Comparison of ENCODE assay signal across 12 cellular contexts in genomic region chr2:237222178-237222577, GRCh38.
DNase-seq lines count a peak whose midpoint lies in the region; ATAC-seq, FAIRE-seq and TF ChIP-seq lines count a peak whose summit lies in the region.
"Had no signal": no experiment of that assay in that cellular context is flagged by ENCODE, and none has a peak within 500 bp of the region (broad histone marks: within the 10 kb centered on the region; RNA-seq: fewer than 3 reads in every experiment).

No MANE protein-coding gene starts in this region.

- 42 to 65% methylated on average over 9 of the region's 9 CpGs for WGBS in heart right ventricle, 2 donors
- WGBS in transverse colon (ENCODE audit: low coverage in 1 of 2), 2 donors: 63 to 64% methylated on average over 7 to 9 of the region's 9 CpGs

- no peaks in the 10 kb centered on the region for H3K79me2 ChIP-seq in GM23338 (replicated peaks; ENCODE audit: insufficient read depth)
- no peaks in the 10 kb centered on the region for H3K79me2 ChIP-seq in astrocyte (ENCODE audit: insufficient read depth, low read length)

- H3F3A ChIP-seq in GM23338 (replicated peaks; ENCODE audit: low read depth): no peaks in the 10 kb centered on the region

- H3K4me3 ChIP-seq in GM23338: no peak overlapping the region
- H3K4me3 ChIP-seq in astrocyte (ENCODE audit: insufficient read depth, low read depth, low read length): peak overlapping the region; percentile 1
- H3K4me3 ChIP-seq in heart right ventricle: no peak overlapping the region
- no peak overlapping the region for H3K4me3 ChIP-seq in transverse colon

- H3K27me3 ChIP-seq in GM23338 (ENCODE audit: insufficient read depth) (no peaks in the 10 kb centered on the region), astrocyte (ENCODE audit: insufficient read depth, low read length) (no peaks in the 10 kb centered on the region), heart right ventricle (peaks cover 0 to 3% (median 0%) of the 10 kb centered on the region in 7 donors), transverse colon (no peaks in the 10 kb centered on the region)

- intact Hi-C loops in heart right ventricle (cut with DNase I) (no loop called here), transverse colon (cut with DNase I; ENCODE audit: low total_unique reads) (no loop called here)

- peaks cover 8% of the 10 kb centered on the region; the same call in 1 of the 2 replicates for H3K9me2 ChIP-seq in GM23338 (ENCODE audit: insufficient read depth)

- H3K27ac Mint-ChIP-seq in GM23338: no peak overlapping the region
- no peak overlapping the region for H3K27ac Mint-ChIP-seq in astrocyte (ENCODE audit: unreplicated experiment)
- H3K27ac Mint-ChIP-seq in activated naive CD8-positive, alpha-beta T cell treated with anti-CD3 and anti-CD28 coated beads, Interleukin-2, amount 50 U/mL, for 24 hours: no peak overlapping the region
- H3K27ac Mint-ChIP-seq: activated naive CD4-positive, alpha-beta T cell treated with anti-CD3 and anti-CD28 coated beads, Interleukin-2, amount 50 U/mL, for 72 hours; T-helper 2 cell treated with Interferon-gamma antibody and Interleukin-4, amounts not matched to agents 5 μg/mL and 100 μg/mL, for 36 hours had no signal

- H3K9me3 Mint-ChIP-seq in GM23338 (no peaks in the 10 kb centered on the region), astrocyte (ENCODE audit: unreplicated experiment) (no peaks in the 10 kb centered on the region)
- no peaks in the 10 kb centered on the region for H3K9me3 Mint-ChIP-seq in activated naive CD8-positive, alpha-beta T cell treated with anti-CD3 and anti-CD28 coated beads, Interleukin-2, amount 50 U/mL, for 24 hours
- H3K9me3 Mint-ChIP-seq: activated naive CD4-positive, alpha-beta T cell treated with anti-CD3 and anti-CD28 coated beads, Interleukin-2, amount 50 U/mL, for 72 hours; T-helper 2 cell treated with Interferon-gamma antibody and Interleukin-4, amounts not matched to agents 5 μg/mL and 100 μg/mL, for 36 hours had no signal

- H3K4me3 Mint-ChIP-seq in GM23338 (no peak overlapping the region), astrocyte (ENCODE audit: unreplicated experiment) (no peak overlapping the region)
- H3K4me3 Mint-ChIP-seq in activated naive CD8-positive, alpha-beta T cell treated with anti-CD3 and anti-CD28 coated beads, Interleukin-2, amount 50 U/mL, for 24 hours: no peak overlapping the region
- H3K4me3 Mint-ChIP-seq: T-helper 2 cell treated with Interferon-gamma antibody and Interleukin-4, amounts not matched to agents 5 μg/mL and 100 μg/mL, for 36 hours had no signal

- peak overlapping the region; percentile 74; the same call in 1 of the 2 replicates for H2AFZ ChIP-seq in GM23338
- H2AFZ ChIP-seq in astrocyte (ENCODE audit: low read depth, low read length): no peak overlapping the region

- TF ChIP-seq POLR2A in transverse colon (IDR thresholded peaks at IDR 0.05): no peak

- no peaks in the 10 kb centered on the region for H3K36me3 ChIP-seq in GM23338 (ENCODE audit: insufficient read depth)
- H3K36me3 ChIP-seq in astrocyte (ENCODE audit: insufficient read depth, low read length): no peaks in the 10 kb centered on the region
- H3K36me3 ChIP-seq in heart right ventricle: no peaks in the 10 kb centered on the region
- no peaks in the 10 kb centered on the region for H3K36me3 ChIP-seq in transverse colon

- TF ChIP-seq CTCF in GM23338 (conservative IDR thresholded peaks at IDR 0.05; ENCODE audit: low read depth in 2 of 2): no peak
- TF ChIP-seq CTCF in astrocyte (IDR thresholded peaks at IDR 0.05; ENCODE audit: insufficient read depth, low read depth, low read length): no peak
- no peak for TF ChIP-seq CTCF in heart right ventricle (IDR thresholded peaks at IDR 0.05)
- no peak for TF ChIP-seq CTCF in transverse colon (IDR thresholded peaks at IDR 0.05)

- ATAC-seq in GM23338 (no peak), heart right ventricle (peak in 7 of 8 donors; percentile 10 to 65 (median 43)), GM21619 (IDR thresholded peaks at IDR 0.05; ENCODE audit: unreplicated experiment) (no peak)
- ATAC-seq in activated naive CD8-positive, alpha-beta T cell treated with anti-CD3 and anti-CD28 coated beads, Interleukin-2, amount 50 U/mL, for 24 hours: no peak
- ATAC-seq: activated naive CD4-positive, alpha-beta T cell treated with anti-CD3 and anti-CD28 coated beads, Interleukin-2, amount 50 U/mL, for 72 hours had no signal

- H3K4me2 ChIP-seq in GM23338 (no peak overlapping the region), astrocyte (ENCODE audit: low read length) (peak overlapping the region; percentile 68)

- H3K36me3 Mint-ChIP-seq in GM23338 (ENCODE audit: low read depth) (no peaks in the 10 kb centered on the region), astrocyte (ENCODE audit: low read depth, unreplicated experiment) (no peaks in the 10 kb centered on the region)
- no peaks in the 10 kb centered on the region for H3K36me3 Mint-ChIP-seq in activated naive CD8-positive, alpha-beta T cell treated with anti-CD3 and anti-CD28 coated beads, Interleukin-2, amount 50 U/mL, for 24 hours (ENCODE audit: low read depth)
- H3K36me3 Mint-ChIP-seq: activated naive CD4-positive, alpha-beta T cell treated with anti-CD3 and anti-CD28 coated beads, Interleukin-2, amount 50 U/mL, for 72 hours had no signal

- peak overlapping the region; percentile 75 for H3K9ac ChIP-seq in astrocyte (ENCODE audit: low read length)

- in situ Hi-C loops in transverse colon (cut with MboI; ENCODE audit: low pct_ligation_motif_present in 1 of 4, low pct_unique_long_range_greater_than_20kb in 1 of 4, low sequenced_read_pairs in 3 of 4): no loop called here

- H3K4me1 Mint-ChIP-seq in GM23338 (peaks cover 32% of the 10 kb centered on the region), astrocyte (ENCODE audit: low read depth, unreplicated experiment) (peaks cover 48% of the 10 kb centered on the region)
- peaks cover 3% of the 10 kb centered on the region for H3K4me1 Mint-ChIP-seq in activated naive CD8-positive, alpha-beta T cell treated with anti-CD3 and anti-CD28 coated beads, Interleukin-2, amount 50 U/mL, for 24 hours

- peaks cover 4% of the 10 kb centered on the region for H3K27me3 Mint-ChIP-seq in GM23338 (ENCODE audit: insufficient read depth, low read depth, poor library complexity)
- H3K27me3 Mint-ChIP-seq in astrocyte (ENCODE audit: low read depth, unreplicated experiment): no peaks in the 10 kb centered on the region
- H3K27me3 Mint-ChIP-seq in activated naive CD8-positive, alpha-beta T cell treated with anti-CD3 and anti-CD28 coated beads, Interleukin-2, amount 50 U/mL, for 24 hours: peaks cover 32% of the 10 kb centered on the region

- H3K4me1 ChIP-seq in GM23338 (ENCODE audit: insufficient read depth) (peaks cover 12% of the 10 kb centered on the region; the same call in 1 of the 2 replicates), astrocyte (ENCODE audit: insufficient read depth, low read length) (peaks cover 44% of the 10 kb centered on the region), heart right ventricle (peaks cover 4 to 27% (median 14%) of the 10 kb centered on the region in 9 donors), transverse colon (peaks cover 0 to 9% (median 3%) of the 10 kb centered on the region in 4 donors)

- FAIRE-seq in astrocyte (lab: Jason Lieb, UNC): peak; percentile 96

- no peak for TF ChIP-seq EP300 in transverse colon (IDR thresholded peaks at IDR 0.05; ENCODE audit: low read depth)

- H3K9me3 ChIP-seq in astrocyte (ENCODE audit: insufficient read depth, low read depth, low read length) (no peaks in the 10 kb centered on the region), heart right ventricle (no peaks in the 10 kb centered on the region), transverse colon (no peaks in the 10 kb centered on the region)

- H4K20me1 ChIP-seq in GM23338 (replicated peaks; ENCODE audit: insufficient read depth) (no peaks in the 10 kb centered on the region), astrocyte (ENCODE audit: insufficient read depth, low read length) (no peaks in the 10 kb centered on the region)

- DNase-seq in GM23338 (ENCODE audit: low spot score): no peak
- peak; percentile 98 for DNase-seq in astrocyte (ENCODE audit: low read depth)
- DNase-seq in heart right ventricle: no peak
- DNase-seq in transverse colon: no peak
- no peak for DNase-seq in activated naive CD8-positive, alpha-beta T cell treated with anti-CD3 and anti-CD28 coated beads, Interleukin-2, amount 50 U/mL, for 24 hours
- DNase-seq in DMS79 (lab: John Stamatoyannopoulos, UW): no peak
- DNase-seq: effector CD8-positive, alpha-beta T cell; OCI-M1 had no signal

- H3K27ac ChIP-seq in GM23338 (ENCODE audit: low read depth): no peak overlapping the region
- peak overlapping the region; percentile 99 for H3K27ac ChIP-seq in astrocyte (ENCODE audit: low read depth, low read length)
- peak overlapping the region in 7 of 10 donors; percentile 48 to 81 (median 66) for H3K27ac ChIP-seq in heart right ventricle
- peak overlapping the region in 3 of 4 donors; percentile 5 to 37 (median 15) for H3K27ac ChIP-seq in transverse colon
- H3K27ac ChIP-seq: HL-60 had no signal

TF ChIP-seq in GM23338, 12 proteins besides CTCF, POLR2A, EP300 and RAD21 (continues in another document):
- TF ChIP-seq ZNF331 (CRISPR knock-in tag; IDR thresholded peaks at IDR 0.05; ENCODE audit: low read depth) (no peak), POLR2AphosphoS5 (IDR thresholded peaks at IDR 0.05; ENCODE audit: low read depth) (no peak), ETS1 (IDR thresholded peaks at IDR 0.05) (no peak), ZNF114 (CRISPR knock-in tag; IDR thresholded peaks at IDR 0.05) (no peak)

Comparison
In these comparisons a context has a peak if more than half of its experiments do, and no peak if none do; other contexts are left out.
1. ATAC-seq: peak in heart right ventricle (7 of 8); none in GM23338 (single experiment), GM21619 (single experiment) and activated naive CD8-positive, alpha-beta T cell treated with anti-CD3 and anti-CD28 coated beads, Interleukin-2, amount 50 U/mL, for 24 hours (single experiment).